In genomic region chr5:154447074-154447725, GRCh38 we compare ENCODE assay signal across 8 cellular contexts. TPM values are rescaled to one million over a fixed set of nuclear protein-coding genes. Genes with fewer than 3 reads are reported as not detected.
A peak's percentile ranks its signal among the peaks of the same experiment; 100 is the strongest.
DNase-seq lines count a peak whose midpoint lies in the region; ATAC-seq and TF ChIP-seq lines count a peak whose summit lies in the region.

No MANE protein-coding gene starts in this region.

- H3K27ac ChIP-seq in 22Rv1 (peak overlapping the region; percentile 46; the same call in 1 of the 2 replicates), HUES6 (ENCODE audit: low read depth, low read length) (no peak overlapping the region), body of pancreas (peak overlapping the region in 1 of 4 donors; percentile 67), mesodermal cell (ENCODE audit: low read depth, low read length, severe bottlenecking) (peak overlapping the region; percentile 68)

- DNase-seq in body of pancreas (no peak), T-helper 9 cell (no peak)

- WGBS in body of pancreas, 2 donors: 6 to 9% methylated on average over 10 of the region's 10 CpGs
- 2 to 3% methylated on average over 5 to 6 of the region's 10 CpGs for WGBS in mesodermal cell (ENCODE audit: insufficient coverage in 2 of 2), 2 experiments

- H3K4me1 ChIP-seq in HUES6 (ENCODE audit: control insufficient read depth, insufficient read depth, low read length) (peaks cover 11% of the 10 kb centered on the region), body of pancreas (peaks cover 26% of the 10 kb centered on the region), mesodermal cell (ENCODE audit: control insufficient read depth, insufficient read depth, low read length, poor library complexity, severe bottlenecking) (peaks cover 6% of the 10 kb centered on the region)

- ATAC-seq in body of pancreas: no peak
- ATAC-seq in GM19467 (IDR thresholded peaks at IDR 0.05; ENCODE audit: unreplicated experiment): no peak
- no peak for ATAC-seq in HG03460 (IDR thresholded peaks at IDR 0.05; ENCODE audit: unreplicated experiment)
- ATAC-seq in GM19455 (IDR thresholded peaks at IDR 0.05; ENCODE audit: unreplicated experiment): no peak

- peak overlapping the region; percentile 55 for H3K9ac ChIP-seq in HUES6 (ENCODE audit: low read length)

- intact Hi-C loops in body of pancreas (cut with DNase I): no loop called here

- TF ChIP-seq CTCF in 22Rv1 (IDR thresholded peaks at IDR 0.05) (no peak), body of pancreas (IDR thresholded peaks at IDR 0.05) (no peak)

- H3K9me3 ChIP-seq in HUES6 (ENCODE audit: control insufficient read depth, insufficient read depth, low read depth, low read length) (no peaks in the 10 kb centered on the region), body of pancreas (no peaks in the 10 kb centered on the region), mesodermal cell (ENCODE audit: control insufficient read depth, low read length) (no peaks in the 10 kb centered on the region)

- H3K4me3 ChIP-seq in HUES6 (ENCODE audit: low read depth, low read length) (peak overlapping the region; percentile 93), body of pancreas (peak overlapping the region; percentile 83 to 97), mesodermal cell (ENCODE audit: extremely low read depth, insufficient read depth, low read length, poor library complexity, severe bottlenecking) (peak overlapping the region; percentile 65)

- TF ChIP-seq POLR2A in body of pancreas (IDR thresholded peaks at IDR 0.05): peak in 1 of 3 donors; percentile 1

- no peaks in the 10 kb centered on the region for H3K27me3 ChIP-seq in HUES6 (ENCODE audit: control insufficient read depth, insufficient read depth, low read length)
- H3K27me3 ChIP-seq in body of pancreas: no peaks in the 10 kb centered on the region

- peaks cover 20% of the 10 kb centered on the region for H3K36me3 ChIP-seq in HUES6 (ENCODE audit: control insufficient read depth, insufficient read depth, low read length)
- peaks cover 0 to 3% of the 10 kb centered on the region in 2 donors for H3K36me3 ChIP-seq in body of pancreas (replicated peaks in 1 of 2; ENCODE audit: insufficient read depth in 1 of 2, low read depth in 2 of 2)
- peaks cover 39% of the 10 kb centered on the region for H3K36me3 ChIP-seq in mesodermal cell (ENCODE audit: control insufficient read depth, insufficient read depth, low read length)

RNA-seq across cellular contexts. Expression of gene SAP30L, which starts 1.4 kb away (rescaled TPM):
- total RNA-seq in body of pancreas: 10 to 100 TPM; 11.7 to 15.5 TPM
- 60.6 TPM for polyA plus RNA-seq in mesodermal cell (2013, experiment 1 of 2)
- 64.0 TPM for polyA plus RNA-seq in mesodermal cell (2013, experiment 2 of 2)

RNA-seq across cellular contexts. Expression of gene HAND1, which starts 30.8 kb away (rescaled TPM):
- total RNA-seq in body of pancreas: not detected
- polyA plus RNA-seq in mesodermal cell (2013, experiment 1 of 2): 366 TPM
- polyA plus RNA-seq in mesodermal cell (2013, experiment 2 of 2): 464 TPM
